Comparison of ENCODE assay signal across 15 cellular contexts in the genomic region with DNA sequence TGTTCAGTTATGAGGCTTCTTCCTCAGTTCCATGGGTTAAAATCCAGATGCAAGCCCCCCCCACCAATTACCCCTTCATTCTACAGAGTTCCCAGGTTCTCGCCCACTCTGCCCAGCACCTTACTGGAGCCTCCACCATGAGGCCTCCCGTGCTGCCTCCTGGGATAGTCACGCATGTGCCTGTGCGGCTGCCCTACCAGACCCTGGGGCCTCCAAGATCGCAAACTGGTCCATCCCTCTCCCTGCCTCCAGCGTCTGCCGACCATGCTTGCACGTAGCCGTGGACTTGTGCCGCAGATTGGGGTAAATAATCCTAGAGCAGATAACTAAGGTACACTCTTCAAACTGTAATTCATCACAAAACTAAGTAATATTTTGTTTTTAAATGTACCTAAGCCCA.
"Had no signal": no experiment of that assay in that cellular context is flagged by ENCODE, and none has a peak within 500 bp of the region (broad histone marks: within the 10 kb centered on the region; RNA-seq: fewer than 3 reads in every experiment).

No MANE protein-coding gene starts in this region.

- ATAC-seq: HepG2, SK-N-SH treated with all-trans-retinoic acid at 6 μM for 48 hours had no signal

- DNase-seq: IMR-90, Karpas-422, KG1, MG63, NCI-H2029, NCI-H2081 treated with DMSO at 0.1 percent for 48 hours, NCI-H226, NCI-H446, NCI-H510A, NCI-H524 treated with DMSO at 0.1 percent for 48 hours, NCI-H774, RPMI8226, SHP77 had no signal

- H3K27me3 ChIP-seq: MG63 had no signal

- H3K4me3 ChIP-seq: MG63 had no signal

- H3K9me3 ChIP-seq: MG63 had no signal
